In the genomic region with DNA sequence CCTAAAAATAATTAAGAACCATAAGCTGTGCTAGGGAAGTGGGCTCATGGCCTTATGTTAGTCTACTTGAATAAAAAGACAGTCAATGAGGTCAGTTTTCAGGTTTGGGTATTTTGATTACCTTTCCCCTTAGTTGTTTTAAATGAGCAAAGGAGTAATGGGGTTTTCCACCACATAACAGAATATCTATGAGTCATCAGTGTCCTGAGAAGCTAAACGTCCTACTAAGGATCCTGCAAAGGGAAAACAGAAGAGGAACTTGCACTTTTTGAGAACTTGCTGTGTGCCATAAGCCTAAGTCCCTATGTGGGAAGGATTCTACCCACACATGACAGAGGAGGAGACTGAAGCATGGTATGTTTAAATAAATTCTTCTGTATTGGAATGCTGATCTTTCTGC, we compare ENCODE assay signal across 18 cellular contexts.
DNase-seq lines count a peak whose midpoint lies in the region; ATAC-seq and TF ChIP-seq lines count a peak whose summit lies in the region.
"Had no signal": no experiment of that assay in that cellular context is flagged by ENCODE, and none has a peak within 500 bp of the region (broad histone marks: within the 10 kb centered on the region; RNA-seq: fewer than 3 reads in every experiment).

No MANE protein-coding gene starts in this region.

- no peak overlapping the region for H3K23ac ChIP-seq in mesenchymal stem cell (ENCODE audit: low read length in 2 of 2)

- no peak overlapping the region for H2AFZ ChIP-seq in mesenchymal stem cell (ENCODE audit: low read depth, low read length)

- 0 out of 3 replicates have a peak, but pooled peaks have one; percentile 19 for ATAC-seq in RWPE2 (ENCODE audit: low read depth)
- no peak for ATAC-seq in heart right ventricle
- no peak for ATAC-seq in GM18519 (IDR thresholded peaks at IDR 0.05; ENCODE audit: low FRiP score, unreplicated experiment)
- ATAC-seq in lower lobe of right lung, result no peak
- ATAC-seq: Right ventricle myocardium inferior had no signal

- no peak overlapping the region for H3K27ac ChIP-seq in RWPE2 (ENCODE audit: poor library complexity, severe bottlenecking)
- no peak overlapping the region for H3K27ac ChIP-seq in mesenchymal stem cell (ENCODE audit: low read length, poor library complexity, severe bottlenecking)
- no peak overlapping the region for H3K27ac ChIP-seq in heart right ventricle
- H3K27ac ChIP-seq in lower lobe of right lung, result no peak overlapping the region
- H3K27ac ChIP-seq: C4-2B, SJSA1 had no signal

- no peak overlapping the region for H2AK5ac ChIP-seq in mesenchymal stem cell (ENCODE audit: low read length, severe bottlenecking)

- no peak overlapping the region for H3K4me3 ChIP-seq in RWPE2 (ENCODE audit: severe bottlenecking)
- H3K4me3 ChIP-seq in mesenchymal stem cell (ENCODE audit: insufficient read depth in 1 of 2, low read depth in 1 of 2, low read length in 2 of 2), result no peak overlapping the region
- no peak overlapping the region for H3K4me3 ChIP-seq in heart right ventricle
- H3K4me3 ChIP-seq in lower lobe of right lung, result no peak overlapping the region
- H3K4me3 ChIP-seq: SJSA1 had no signal

- in situ Hi-C loops in GM13977 (cut with MboI; ENCODE audit: low pct_unique_long_range_greater_than_20kb, low sequenced_read_pairs, unreplicated experiment), result no loop called here

- H3K9me3 ChIP-seq in RWPE2 (ENCODE audit: severe bottlenecking), result no peaks in the 10 kb centered on the region
- no peaks in the 10 kb centered on the region for H3K9me3 ChIP-seq in mesenchymal stem cell (ENCODE audit: control insufficient read depth, low read length)
- H3K9me3 ChIP-seq in heart right ventricle, result no peaks in the 10 kb centered on the region
- no peaks in the 10 kb centered on the region for H3K9me3 ChIP-seq in lower lobe of right lung
- H3K9me3 ChIP-seq: SJSA1 had no signal

- no peaks in the 10 kb centered on the region for H3K79me1 ChIP-seq in mesenchymal stem cell (replicated peaks; ENCODE audit: low read length, poor library complexity, severe bottlenecking)

- H3K27me3 ChIP-seq in RWPE2 (ENCODE audit: insufficient read depth, poor library complexity, severe bottlenecking) (peaks cover 3% of the 10 kb centered on the region), mesenchymal stem cell (ENCODE audit: control insufficient read depth in 1 of 2, insufficient read depth in 1 of 2, low read length in 2 of 2) (no peaks in the 10 kb centered on the region), heart right ventricle (no peaks in the 10 kb centered on the region), lower lobe of right lung (ENCODE audit: low read depth) (no peaks in the 10 kb centered on the region)
- H3K27me3 ChIP-seq: SJSA1 had no signal

- TF ChIP-seq CTCF in GM13977 (IDR thresholded peaks at IDR 0.05; ENCODE audit: extremely low read depth, insufficient read depth, missing control alignments), result no peak
- no peak for TF ChIP-seq CTCF in RWPE2 (IDR thresholded peaks at IDR 0.05; ENCODE audit: poor library complexity, severe bottlenecking)
- TF ChIP-seq CTCF in heart right ventricle (IDR thresholded peaks at IDR 0.05), result no peak
- no peak for TF ChIP-seq CTCF in lower lobe of right lung (IDR thresholded peaks at IDR 0.05)

- H4K91ac ChIP-seq in mesenchymal stem cell (ENCODE audit: low read length), result no peak overlapping the region

- H2BK5ac ChIP-seq in mesenchymal stem cell (ENCODE audit: low read depth, low read length, poor library complexity, severe bottlenecking), result no peak overlapping the region

- H3K36me3 ChIP-seq in RWPE2 (ENCODE audit: low read depth) (no peaks in the 10 kb centered on the region), mesenchymal stem cell (ENCODE audit: control insufficient read depth in 1 of 2, insufficient read depth in 2 of 2, low read depth in 1 of 2, low read length in 2 of 2) (no peaks in the 10 kb centered on the region), heart right ventricle (no peaks in the 10 kb centered on the region), lower lobe of right lung (no peaks in the 10 kb centered on the region)
- H3K36me3 ChIP-seq: SJSA1 had no signal

- no peak overlapping the region for H2BK120ac ChIP-seq in mesenchymal stem cell (ENCODE audit: low read depth, low read length)

- no peak overlapping the region for H2BK12ac ChIP-seq in mesenchymal stem cell (ENCODE audit: low read length in 2 of 2)

- no peak overlapping the region for H3K18ac ChIP-seq in mesenchymal stem cell (ENCODE audit: low read depth in 1 of 2, low read length in 2 of 2)

- no peak overlapping the region for H3K4me2 ChIP-seq in mesenchymal stem cell (ENCODE audit: low read length, poor library complexity, severe bottlenecking)

- H3K4me1 ChIP-seq in RWPE2 (ENCODE audit: insufficient read depth, poor library complexity, severe bottlenecking), result peaks cover 4% of the 10 kb centered on the region
- H3K4me1 ChIP-seq in mesenchymal stem cell (ENCODE audit: control insufficient read depth, insufficient read depth, low read depth, low read length), result no peaks in the 10 kb centered on the region
- H3K4me1 ChIP-seq in heart right ventricle, result no peaks in the 10 kb centered on the region
- H3K4me1 ChIP-seq in lower lobe of right lung, result no peaks in the 10 kb centered on the region
- H3K4me1 ChIP-seq: SJSA1 had no signal

- no peak overlapping the region for H3K4ac ChIP-seq in mesenchymal stem cell (ENCODE audit: low read depth in 1 of 2, low read length in 2 of 2)

- H3K14ac ChIP-seq in mesenchymal stem cell (ENCODE audit: low read length in 2 of 2), result no peak overlapping the region

- intact Hi-C loops in heart right ventricle (cut with DNase I) (loop anchor here in 1 of 10 donors (10.0 kb wide), 1 partner anchor 212 kb away; no protein-coding TSS in a partner anchor), lower lobe of right lung (cut with DNase I) (no loop called here)

- DNase-seq in CD1c-positive myeloid dendritic cell (ENCODE audit: extremely low spot score), result peak; percentile 11
- peak; percentile 28 for DNase-seq in GM13977 (ENCODE audit: low spot score)
- no peak for DNase-seq in RWPE2 (ENCODE audit: low spot score)
- DNase-seq in mesenchymal stem cell, result peak; percentile 1
- DNase-seq in heart right ventricle, result no peak
- DNase-seq in lower lobe of right lung, result no peak
- DNase-seq: DMS79, H7, KG1, NCI-H1417 treated with DMSO at 0.1 percent for 48 hours, NCI-H187, NCI-H446, NCI-H526, OCI-M1 had no signal

- no peak overlapping the region for H2BK15ac ChIP-seq in mesenchymal stem cell (ENCODE audit: low read depth, poor library complexity, severe bottlenecking)

- H4K8ac ChIP-seq in mesenchymal stem cell (ENCODE audit: low read length), result no peak overlapping the region

- H3K9ac ChIP-seq in mesenchymal stem cell (ENCODE audit: low read length), result no peak overlapping the region

- WGBS in mesenchymal stem cell, result no CpG with 5 or more reads among the region's 1 CpG
- 23% methylated on average over 1 of the region's 1 CpG for WGBS in heart right ventricle, 2 donors

Comparison
In these comparisons a context has a peak if more than half of its experiments do, and no peak if none do; other contexts are left out.
1. DNase-seq: peak in CD1c-positive myeloid dendritic cell (single experiment), GM13977 (single experiment) and mesenchymal stem cell (single experiment); none in RWPE2 (single experiment), heart right ventricle (0 of 2) and lower lobe of right lung (single experiment).